In the genomic region with DNA sequence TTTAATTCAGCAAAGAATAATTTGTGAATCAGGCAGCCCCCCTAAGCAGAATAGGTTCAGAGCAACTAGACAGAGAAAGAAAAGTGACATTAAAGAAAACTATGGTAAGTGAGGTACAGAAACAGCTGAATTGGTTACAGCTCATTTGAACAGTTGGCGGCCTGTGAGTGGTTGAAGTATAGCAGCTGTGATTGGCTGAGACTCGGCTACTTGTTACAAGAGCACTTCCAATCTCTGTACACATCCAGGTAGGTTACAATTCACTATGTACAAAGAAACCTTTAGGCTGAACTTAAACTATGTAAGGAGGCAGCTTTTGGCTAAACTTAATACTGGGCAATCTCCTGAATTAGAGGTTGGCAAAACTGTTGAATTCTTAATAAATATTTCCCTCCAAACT, we compare ENCODE assay signal across 19 cellular contexts.
"Had no signal": no experiment of that assay in that cellular context is flagged by ENCODE, and none has a peak within 500 bp of the region (broad histone marks: within the 10 kb centered on the region; RNA-seq: fewer than 3 reads in every experiment).

No MANE protein-coding gene starts in this region.

- H3K4me1 ChIP-seq: psoas muscle, right lobe of liver, tibial artery, upper lobe of left lung, vagina had no signal

- H3K4me3 ChIP-seq: dorsolateral prefrontal cortex, hepatocyte, psoas muscle, right lobe of liver, tibial artery, upper lobe of left lung, vagina had no signal

- DNase-seq: dorsolateral prefrontal cortex; effector CD8-positive, alpha-beta T cell; foreskin melanocyte; head of caudate nucleus; kidney; left cardiac atrium; mesendoderm; naive thymus-derived CD4-positive, alpha-beta T cell; psoas muscle; retina; right lobe of liver; stimulated activated CD4-positive, alpha-beta T cell treated with anti-CD3 and anti-CD28 coated beads, Interleukin-4, amount 100 ng/mL, for 1 hour; stimulated activated CD8-positive, alpha-beta memory T cell treated with anti-CD3 and anti-CD28 coated beads, Interleukin-4, amount 100 ng/mL, for 48 hours; tibial artery; upper lobe of left lung had no signal

- H3K36me3 ChIP-seq: neutrophil, right lobe of liver, tibial artery, upper lobe of left lung, vagina had no signal

- H3K27me3 ChIP-seq: hepatocyte, neutrophil, right lobe of liver, tibial artery, upper lobe of left lung, vagina had no signal

- H3K27ac ChIP-seq: dorsolateral prefrontal cortex, hepatocyte, neutrophil, psoas muscle, right lobe of liver, tibial artery, upper lobe of left lung, vagina had no signal

- ATAC-seq: left cardiac atrium; naive thymus-derived CD4-positive, alpha-beta T cell; psoas muscle; right lobe of liver; stimulated activated effector memory CD8-positive, alpha-beta T cell treated with anti-CD3 and anti-CD28 coated beads, Interleukin-12 subunit alpha, Interleukin-12 subunit beta, amount 100 ng/mL, for 72 hours had no signal

- H3K9me3 ChIP-seq: neutrophil, psoas muscle, right lobe of liver, tibial artery, upper lobe of left lung, vagina had no signal
